15 cellular contexts compared by ENCODE assay signal in genomic region chr18:10188971-10189810, GRCh38.
"Had no signal": no experiment of that assay in that cellular context is flagged by ENCODE, and none has a peak within 500 bp of the region (broad histone marks: within the 10 kb centered on the region; RNA-seq: fewer than 3 reads in every experiment).

No MANE protein-coding gene starts in this region.

- H3K27ac Mint-ChIP-seq: activated CD4-positive, alpha-beta T cell treated with anti-CD3 and anti-CD28 coated beads for 36 hours; activated CD8-positive, alpha-beta T cell treated with anti-CD3 and anti-CD28 coated beads, Interleukin-2, amount 10 ng/mL, durations not matched to agents 7 days and 5 days; nephron had no signal

- H3K27me3 ChIP-seq: gastrocnemius medialis, tibial artery, uterus had no signal

- DNase-seq: activated CD4-positive, alpha-beta T cell treated with anti-CD3 and anti-CD28 coated beads for 36 hours; activated CD8-positive, alpha-beta T cell treated with anti-CD3 and anti-CD28 coated beads, Interleukin-2, amount 10 ng/mL, durations not matched to agents 7 days and 5 days; activated naive CD4-positive, alpha-beta T cell treated with Interleukin-2 at 50 U/mL for 16 hours; central memory CD4-positive, alpha-beta T cell; effector CD8-positive, alpha-beta T cell; gastrocnemius medialis; kidney; mucosa of descending colon; SW 1271; tibial artery; uterus had no signal

- H3K27ac ChIP-seq: coronary artery, gastrocnemius medialis, tibial artery, uterus had no signal

- H3K4me3 ChIP-seq: coronary artery, gastrocnemius medialis, lung, mucosa of descending colon, skin epidermis, tibial artery, uterus had no signal

- H3K4me1 Mint-ChIP-seq: activated CD4-positive, alpha-beta T cell treated with anti-CD3 and anti-CD28 coated beads for 36 hours; nephron had no signal

- H3K36me3 ChIP-seq: gastrocnemius medialis, tibial artery, uterus had no signal

- ATAC-seq: activated CD4-positive, alpha-beta T cell treated with anti-CD3 and anti-CD28 coated beads for 36 hours; activated CD8-positive, alpha-beta T cell treated with anti-CD3 and anti-CD28 coated beads, Interleukin-2, amount 10 ng/mL, durations not matched to agents 7 days and 5 days; mucosa of descending colon had no signal

- H3K4me1 ChIP-seq: gastrocnemius medialis, tibial artery, uterus had no signal

- H3K9me3 ChIP-seq: gastrocnemius medialis, mucosa of descending colon, tibial artery, uterus had no signal

- H3K4me3 Mint-ChIP-seq: activated CD4-positive, alpha-beta T cell treated with anti-CD3 and anti-CD28 coated beads for 36 hours; activated CD8-positive, alpha-beta T cell treated with anti-CD3 and anti-CD28 coated beads, Interleukin-2, amount 10 ng/mL, durations not matched to agents 7 days and 5 days; nephron had no signal
